In the genomic region with DNA sequence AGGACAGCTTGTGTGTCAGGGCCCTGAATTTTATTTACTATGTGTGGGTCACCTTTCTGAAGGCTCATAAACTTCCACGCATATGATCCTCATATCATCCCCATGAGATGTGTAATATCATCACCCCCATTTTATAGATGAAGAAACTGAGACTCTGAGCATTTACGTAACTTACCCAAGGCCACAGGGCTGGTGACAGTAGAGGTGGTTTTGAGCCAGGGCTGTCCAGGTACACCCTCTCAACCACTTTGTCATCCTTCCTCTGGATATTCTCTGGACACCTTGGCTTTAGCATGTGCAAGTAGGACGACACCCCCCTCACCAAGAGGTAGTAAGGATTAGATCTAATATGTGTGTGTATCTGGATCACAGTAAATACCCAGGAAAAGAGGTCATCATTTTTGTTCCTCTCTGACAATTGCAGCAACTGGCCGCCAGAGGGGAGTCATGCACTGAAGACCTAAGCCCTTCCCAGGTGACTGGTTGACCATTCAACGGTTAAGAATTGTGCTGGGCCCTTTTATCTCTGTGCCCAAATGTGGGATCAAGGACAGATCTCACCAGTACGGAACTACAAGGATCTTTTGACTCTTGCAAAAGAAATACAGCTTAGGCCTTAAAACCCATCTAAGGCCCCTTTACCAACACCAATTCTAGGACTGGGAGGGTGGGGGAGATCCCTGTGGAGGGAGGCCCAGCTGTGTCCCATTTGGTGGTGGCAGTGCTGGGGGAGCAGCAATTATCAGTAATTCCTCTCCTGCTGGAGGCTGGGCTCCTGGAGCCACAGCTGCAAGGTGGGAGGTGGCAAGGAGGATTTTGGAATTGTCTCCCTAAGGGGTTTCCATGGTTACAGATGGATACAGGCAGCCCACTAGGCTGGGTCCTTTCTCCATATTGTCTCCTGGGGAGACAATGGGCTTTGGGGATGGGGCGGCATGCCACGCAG, we compare ENCODE assay signal across 8 cellular contexts. TPM values are rescaled to one million over a fixed set of nuclear protein-coding genes. Genes with fewer than 3 reads are reported as not detected.
DNase-seq lines count a peak whose midpoint lies in the region; ATAC-seq, FAIRE-seq and TF ChIP-seq lines count a peak whose summit lies in the region.

No MANE protein-coding gene starts in this region.

- H3K36me3 ChIP-seq in kidney (ENCODE audit: control insufficient read depth in 1 of 2, insufficient read depth in 2 of 2, low read length in 2 of 2) = no peaks in the 10 kb centered on the region

- no peaks in the 10 kb centered on the region for H3K9me3 ChIP-seq in kidney (ENCODE audit: control insufficient read depth in 1 of 2, low read length in 2 of 2)

- intact Hi-C loops in kidney (cut with DNase I) = loop anchor here (5.0 kb wide), 1 partner anchor 93 kb away; no protein-coding TSS in a partner anchor

- H3K9ac ChIP-seq in kidney (ENCODE audit: low read length in 2 of 2) = no peak overlapping the region

- peaks cover 3% of the 10 kb centered on the region in 2 donors for H3K4me1 ChIP-seq in kidney (ENCODE audit: control insufficient read depth in 1 of 2, insufficient read depth in 1 of 2, low read depth in 1 of 2, low read length in 2 of 2)

- H3K27ac ChIP-seq in caudate nucleus (ENCODE audit: low read depth, low read length) = no peak overlapping the region
- no peak overlapping the region for H3K27ac ChIP-seq in kidney (ENCODE audit: low read depth in 2 of 2, low read length in 2 of 2)

- in situ Hi-C loops in GM13976 (cut with MboI; ENCODE audit: low sequenced_read_pairs, unreplicated experiment) = loop anchor here (5.0 kb wide), 1 partner anchor 98 kb away; no protein-coding TSS in a partner anchor

- DNase-seq in A172 (ENCODE audit: low spot score) (peak; percentile 72), GM13976 (ENCODE audit: low spot score) (peak; percentile 75), NCI-H2171 (lab: John Stamatoyannopoulos, UW) (peak; percentile 65), caudate nucleus (lab: John Stamatoyannopoulos, UW) (peak in 50 of 61 donors; percentile 6 to 71 (median 37)), kidney (peak; percentile 80)
- peak; percentile 72 to 75 for DNase-seq in stimulated activated CD4-positive, alpha-beta T cell treated with anti-CD3 and anti-CD28 coated beads, Interleukin-2, amount 100 ng/mL, for 48 hours

- no peak for ATAC-seq in GM21825 (IDR thresholded peaks at IDR 0.05; ENCODE audit: unreplicated experiment)

- TF ChIP-seq CTCF in GM13976 (IDR thresholded peaks at IDR 0.05; ENCODE audit: borderline replicate concordance, control extremely low read depth, extremely low read depth, insufficient read depth, missing control alignments) (peak; percentile 75), WI38 (IDR thresholded peaks at IDR 0.05; ENCODE audit: low read depth, low read length) (peak; percentile 84), kidney (IDR thresholded peaks at IDR 0.05; ENCODE audit: borderline replicate concordance, extremely low read depth, insufficient read depth) (peak; percentile 98)

- no peak for FAIRE-seq in kidney (lab: Jason Lieb, UNC)

- H3K4me3 ChIP-seq in WI38 (ENCODE audit: low read depth, low read length) (no peak overlapping the region), kidney (ENCODE audit: low read length in 2 of 2) (no peak overlapping the region)

RNA-seq across cellular contexts. Expression of gene E2F2, which starts 13.7 kb away (rescaled TPM):
- 3.8 and 4.0 TPM in 2 replicates for total RNA-seq in A172 (2014; rRNA removed; shearing (Covaris generic))
- total RNA-seq in kidney = 0.50 TPM
- not detected for polyA plus RNA-seq in kidney (ENCODE audit: insufficient read depth, low read depth, low replicate concordance)

RNA-seq across cellular contexts. Expression of gene ID3, which starts 14.6 kb away (rescaled TPM):
- 83.7 and 244 TPM in 2 replicates for total RNA-seq in A172 (2014; rRNA removed; shearing (Covaris generic))
- 97.8 TPM for total RNA-seq in kidney
- polyA plus RNA-seq in kidney (ENCODE audit: insufficient read depth, low read depth, low replicate concordance) = 157 TPM
